In genomic region chr4:3771932-3772495, GRCh38 we compare ENCODE assay signal across 24 cellular contexts. TPM values are rescaled to one million over a fixed set of nuclear protein-coding genes. Genes with fewer than 3 reads are reported as not detected.
"Had no signal": no experiment of that assay in that cellular context is flagged by ENCODE, and none has a peak within 500 bp of the region (broad histone marks: within the 10 kb centered on the region; RNA-seq: fewer than 3 reads in every experiment).

No MANE protein-coding gene starts in this region.

- H3K4me1 ChIP-seq: thyroid gland, upper lobe of right lung had no signal

- H3K27ac ChIP-seq: cardiac muscle cell, epithelial cell of prostate, esophagus squamous epithelium, hepatocyte, left ventricle myocardium inferior, skin epidermis, thyroid gland, upper lobe of right lung had no signal

- DNase-seq: activated CD4-positive, alpha-beta T cell treated with anti-CD3 and anti-CD28 coated beads for 4 hours; activated CD4-positive, alpha-beta T cell treated with anti-CD3 and anti-CD28 coated beads, Interleukin-2, amount 50 U/mL, for 4 hours; activated naive CD4-positive, alpha-beta T cell; activated T-cell treated with anti-CD3 and anti-CD28 coated beads for 4 hours; activated T-cell treated with anti-CD3 and anti-CD28 coated beads, Interleukin-2, amount 50 U/mL, for 72 hours; effector CD4-positive, alpha-beta T cell; esophagus squamous epithelium; foreskin melanocyte; islet precursor cell; left ventricle myocardium inferior; naive B cell; nephron progenitor cell; stimulated activated CD4-positive, alpha-beta T cell treated with anti-CD3 and anti-CD28 coated beads, Interleukin-12 subunit alpha, Interleukin-12 subunit beta, amount 100 ng/mL, for 4 hours; stimulated activated CD4-positive, alpha-beta T cell treated with anti-CD3 and anti-CD28 coated beads, Interleukin-4, amount 100 ng/mL, for 1 hour; substantia nigra; T-helper 1 cell; upper lobe of right lung had no signal

- H3K9me3 ChIP-seq: esophagus squamous epithelium, left ventricle myocardium inferior, thyroid gland, upper lobe of right lung had no signal

- H3K36me3 ChIP-seq: cardiac muscle cell, esophagus squamous epithelium, left ventricle myocardium inferior, thyroid gland, upper lobe of right lung had no signal

- H3K4me3 ChIP-seq: cardiac muscle cell, esophagus squamous epithelium, hepatocyte, left ventricle myocardium inferior, skin epidermis, thyroid gland, upper lobe of right lung had no signal

- ATAC-seq: activated naive CD4-positive, alpha-beta T cell treated with anti-CD3 and anti-CD28 coated beads, Interleukin-2, amount 50 U/mL, for 72 hours; activated T-cell treated with anti-CD3 and anti-CD28 coated beads, Interleukin-2, amount 50 U/mL, for 72 hours; sciatic nerve; upper lobe of right lung had no signal

- H3K4me2 ChIP-seq: hepatocyte had no signal

RNA-seq across cellular contexts. Expression of gene ADRA2C, which starts 5.8 kb away (rescaled TPM):
- total RNA-seq: activated T-cell treated with anti-CD3 and anti-CD28 coated beads, Interleukin-2, amount 50 U/mL, for 72 hours had no signal
